25 cellular contexts compared by ENCODE assay signal in genomic region chr5:41629897-41630296, GRCh38.
"Had no signal": no experiment of that assay in that cellular context is flagged by ENCODE, and none has a peak within 500 bp of the region (broad histone marks: within the 10 kb centered on the region; RNA-seq: fewer than 3 reads in every experiment).

No MANE protein-coding gene starts in this region.

- H3K36me3 ChIP-seq: brain microvascular endothelial cell, cardiac muscle cell, colonic mucosa had no signal

- H3K4me3 ChIP-seq: cardiac muscle cell, colonic mucosa, K562, SK-N-MC had no signal

- DNase-seq: activated CD4-positive, alpha-beta T cell treated with anti-CD3 and anti-CD28 coated beads for 4 hours; activated CD8-positive, alpha-beta memory T cell treated with anti-CD3 and anti-CD28 coated beads, Interleukin-2, amount 50 U/mL, for 4 hours; activated CD8-positive, alpha-beta T cell treated with anti-CD3 and anti-CD28 coated beads for 36 hours; activated gamma-delta T cell treated with Interleukin-2 at 50 U/mL for 16 hours; activated naive CD4-positive, alpha-beta T cell treated with anti-CD3 and anti-CD28 coated beads, Interleukin-2, amount 10 ng/mL, durations not matched to agents 7 days and 5 days; activated naive CD8-positive, alpha-beta T cell treated with anti-CD3 and anti-CD28 coated beads for 36 hours; activated T-cell treated with anti-CD3 and anti-CD28 coated beads, Interleukin-2, amount 50 U/mL, for 72 hours; brain microvascular endothelial cell; cerebellar nuclear complex; colonic mucosa; Karpas-422; MM.1S; NCI-H1105 treated with DMSO at 0.1 percent for 48 hours; NCI-H187; NCI-H2081 treated with DMSO at 0.1 percent for 48 hours; NCI-H2171; NCI-H2227 treated with DMSO at 0.1 percent for 48 hours; NCI-H510A; NCI-H526 treated with DMSO at 0.1 percent for 48 hours; SIG-M5; SW 1271 had no signal

- H3K9me3 ChIP-seq: colonic mucosa had no signal

- FAIRE-seq: K562, RCC 7860 had no signal

- H3K4me1 ChIP-seq: colonic mucosa had no signal

- H3K27me3 ChIP-seq: brain microvascular endothelial cell, cardiac muscle cell, colonic mucosa had no signal
